Comparison of ENCODE assay signal across 8 cellular contexts in the genomic region with DNA sequence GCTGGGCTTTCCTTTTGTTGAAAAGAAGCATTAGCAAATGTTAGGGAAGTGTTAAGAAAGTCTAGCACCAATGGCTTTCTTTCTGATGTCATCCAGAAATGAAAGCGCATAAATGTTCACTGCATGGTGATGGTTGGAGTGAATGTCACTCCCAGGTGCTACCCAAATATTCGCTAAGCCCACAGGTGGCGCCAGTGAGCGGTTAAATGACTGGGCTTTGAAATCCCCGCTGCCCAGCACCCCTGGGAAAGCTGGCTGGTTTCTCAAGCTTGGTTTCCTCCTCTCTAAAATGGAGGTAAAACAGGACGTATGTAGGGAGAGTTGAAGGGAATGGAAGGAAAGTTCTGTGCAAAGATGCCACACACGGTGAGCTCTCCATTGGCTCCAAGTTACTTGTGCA.
DNase-seq lines count a peak whose midpoint lies in the region; ATAC-seq and TF ChIP-seq lines count a peak whose summit lies in the region.

No MANE protein-coding gene starts in this region.

- H3K36me3 Mint-ChIP-seq in nephron (ENCODE audit: low read depth), result no peaks in the 10 kb centered on the region

- WGBS in body of pancreas, 2 donors, result 24 to 26% methylated on average over 7 of the region's 7 CpGs

- DNase-seq in NCI-H748 (lab: John Stamatoyannopoulos, UW; ENCODE audit: unreplicated experiment), result peak; percentile 45
- no peak for DNase-seq in NCI-H748 treated with DMSO at 0.1 percent for 48 hours (lab: John Stamatoyannopoulos, UW)
- DNase-seq in LNCaP clone FGC (ENCODE audit: low read depth), result no peak
- peak; percentile 34 to 71 (median 52) for DNase-seq in body of pancreas
- no peak for DNase-seq in NCI-H1048 (lab: John Stamatoyannopoulos, UW)

- peaks cover 17% of the 10 kb centered on the region for H3K4me1 Mint-ChIP-seq in nephron

- H3K4me1 ChIP-seq in body of pancreas, result no peaks in the 10 kb centered on the region

- no peaks in the 10 kb centered on the region for H3K9me3 ChIP-seq in body of pancreas

- TF ChIP-seq CTCF in LNCaP clone FGC (IDR thresholded peaks at IDR 0.05; ENCODE audit: control insufficient read depth, extremely low read depth, insufficient read depth) (peak; percentile 70), body of pancreas (IDR thresholded peaks at IDR 0.05) (peak; percentile 27 to 57 (median 47)), nephron (IDR thresholded peaks at IDR 0.05; ENCODE audit: unreplicated experiment in 3 of 3) (peak; percentile 11 to 51 (median 13))

- H3K4me3 Mint-ChIP-seq in nephron, result no peak overlapping the region

- intact Hi-C loops in body of pancreas (cut with DNase I), result no loop called here

- no peaks in the 10 kb centered on the region for H3K27me3 ChIP-seq in body of pancreas

- no peak overlapping the region for H3K27ac Mint-ChIP-seq in nephron

- no peak overlapping the region for H3K4me3 ChIP-seq in LNCaP clone FGC (ENCODE audit: low read depth, low read length)
- H3K4me3 ChIP-seq in body of pancreas, result no peak overlapping the region

- peaks cover 1% of the 10 kb centered on the region for H3K9me3 Mint-ChIP-seq in nephron

- H3K36me3 ChIP-seq in body of pancreas (replicated peaks in 1 of 2; ENCODE audit: insufficient read depth in 1 of 2, low read depth in 2 of 2), result no peaks in the 10 kb centered on the region

- H3K27ac ChIP-seq in body of pancreas, result no peak overlapping the region

- no peak for TF ChIP-seq POLR2A in body of pancreas (IDR thresholded peaks at IDR 0.05)

- ATAC-seq in body of pancreas (peak; percentile 30), HG03280 (IDR thresholded peaks at IDR 0.05; ENCODE audit: unreplicated experiment) (no peak), GM18519 (IDR thresholded peaks at IDR 0.05; ENCODE audit: low FRiP score, unreplicated experiment) (no peak)

- H3K27me3 Mint-ChIP-seq in nephron (ENCODE audit: low read depth), result peaks cover 24% of the 10 kb centered on the region

Comparison
In these comparisons a context has a peak if more than half of its experiments do, and no peak if none do; other contexts are left out.
1. DNase-seq: peak in NCI-H748 (single experiment) and body of pancreas (4 of 4); none in NCI-H748 treated with DMSO at 0.1 percent for 48 hours (single experiment), LNCaP clone FGC (single experiment) and NCI-H1048 (single experiment).
2. CTCF ChIP-seq: peak in every context shown above with its lines; median percentile 70 in LNCaP clone FGC; 47 in body of pancreas; 13 in nephron.